Comparison of ENCODE assay signal across 17 cellular contexts in the genomic region with DNA sequence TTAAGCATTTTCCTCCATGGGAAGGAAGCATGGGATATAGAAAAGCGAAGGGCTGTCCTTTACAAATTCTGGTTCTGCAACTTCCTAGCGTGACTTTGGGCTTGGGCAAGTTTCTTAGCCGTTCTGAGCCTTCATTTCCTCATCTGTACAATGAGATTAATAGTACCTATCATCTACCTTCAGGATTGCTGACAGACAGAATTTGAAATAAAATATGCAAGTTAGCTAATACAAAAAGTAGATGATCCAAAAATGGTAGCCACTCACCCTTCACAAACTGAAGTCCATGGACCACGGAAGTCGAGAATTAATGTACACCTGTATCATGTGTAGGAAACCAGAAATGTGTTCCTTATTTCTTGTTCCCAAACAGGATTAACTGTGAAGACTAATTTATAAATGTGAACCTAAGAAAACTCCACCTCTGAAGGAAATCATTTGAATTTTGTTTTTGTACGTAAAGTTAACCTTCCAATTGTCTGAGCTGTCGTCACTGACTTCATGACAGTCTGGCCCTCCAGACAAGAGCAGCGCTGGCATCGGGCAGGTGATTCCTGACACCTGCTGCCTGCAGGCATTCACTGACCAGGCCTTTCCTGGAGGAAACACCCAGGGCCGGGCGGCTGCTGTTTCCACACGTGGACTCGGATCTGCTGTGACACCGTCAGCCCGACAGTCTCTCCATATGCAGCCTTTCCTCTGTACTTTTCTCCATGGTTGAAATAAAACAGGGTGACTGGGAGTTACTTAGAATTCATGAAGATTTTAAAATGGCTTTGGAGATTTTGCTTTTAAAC.
DNase-seq lines count a peak whose midpoint lies in the region; ATAC-seq and TF ChIP-seq lines count a peak whose summit lies in the region.
"Had no signal": no experiment of that assay in that cellular context is flagged by ENCODE, and none has a peak within 500 bp of the region (broad histone marks: within the 10 kb centered on the region; RNA-seq: fewer than 3 reads in every experiment).

No MANE protein-coding gene starts in this region.

- no peak overlapping the region for H2BK15ac ChIP-seq in mesenchymal stem cell (ENCODE audit: low read depth, poor library complexity, severe bottlenecking)

- 90% methylated on average over 9 of the region's 15 CpGs for WGBS in mesenchymal stem cell
- WGBS in aorta, 2 donors: 79 to 84% methylated on average over 15 of the region's 15 CpGs

- H2BK120ac ChIP-seq in mesenchymal stem cell (ENCODE audit: low read depth, low read length): no peak overlapping the region

- no peak overlapping the region for H3K14ac ChIP-seq in mesenchymal stem cell (ENCODE audit: low read length in 2 of 2)

- CTCF ChIA-PET in MCF 10A (lab: Yijun Ruan, JAX): no interaction called here

- no peak overlapping the region for H2AFZ ChIP-seq in mesenchymal stem cell (ENCODE audit: low read depth, low read length)

- H3K27me3 ChIP-seq in mesenchymal stem cell (ENCODE audit: control insufficient read depth in 1 of 2, insufficient read depth in 1 of 2, low read length in 2 of 2) (no peaks in the 10 kb centered on the region), aorta (ENCODE audit: control insufficient read depth in 1 of 2, insufficient read depth in 2 of 2, low read length in 1 of 2) (no peaks in the 10 kb centered on the region)

- peaks cover 32% of the 10 kb centered on the region for H3K79me1 ChIP-seq in mesenchymal stem cell (replicated peaks; ENCODE audit: low read length, poor library complexity, severe bottlenecking)

- intact Hi-C loops in natural killer cell (cut with micrococcal nuclease): no loop called here
- intact Hi-C loops in MCF 10A (cut with micrococcal nuclease): no loop called here
- intact Hi-C loops in aorta (cut with DNase I): no loop called here
- intact Hi-C loops in mucosa of descending colon (cut with DNase I, micrococcal nuclease): no loop called here

- no peaks in the 10 kb centered on the region for H3K9me3 Mint-ChIP-seq in natural killer cell treated with Interleukin-12 subunit alpha and Interleukin-12 subunit beta and Interleukin-15 and Interleukin-18, amount 100 ng/mL, for 72 hours
- H3K9me3 Mint-ChIP-seq in natural killer cell (no peaks in the 10 kb centered on the region), MCF 10A (ENCODE audit: unreplicated experiment) (no peaks in the 10 kb centered on the region)
- H3K9me3 Mint-ChIP-seq: activated CD8-positive, alpha-beta T cell treated with anti-CD3 and anti-CD28 coated beads for 36 hours; naive thymus-derived CD8-positive, alpha-beta T cell had no signal

- DNase-seq in natural killer cell treated with Interleukin-12 subunit alpha and Interleukin-12 subunit beta and Interleukin-15 and Interleukin-18, amount 100 ng/mL, for 72 hours (ENCODE audit: low spot score): peak; percentile 49
- no peak for DNase-seq in natural killer cell
- DNase-seq in MCF 10A (ENCODE audit: unreplicated experiment): no peak
- DNase-seq in mesenchymal stem cell: no peak
- DNase-seq in aorta: peak; percentile 40 to 74
- DNase-seq in GM19240 (ENCODE audit: insufficient read length, low spot score): no peak
- DNase-seq in mucosa of descending colon: no peak
- DNase-seq in MV-4-11 (lab: John Stamatoyannopoulos, UW): no peak
- DNase-seq: activated CD8-positive, alpha-beta T cell treated with anti-CD3 and anti-CD28 coated beads for 36 hours; amniotic stem cell; COR-L47; naive thymus-derived CD8-positive, alpha-beta T cell; NCI-H1417 treated with DMSO at 0.1 percent for 48 hours; NCI-H2227 treated with DMSO at 0.1 percent for 48 hours; stimulated activated CD4-positive, alpha-beta T cell treated with anti-CD3 and anti-CD28 coated beads, Interleukin-15, amount 100 ng/mL, for 24 hours had no signal

- H3K4me3 Mint-ChIP-seq in natural killer cell treated with Interleukin-12 subunit alpha and Interleukin-12 subunit beta and Interleukin-15 and Interleukin-18, amount 100 ng/mL, for 72 hours: no peak overlapping the region
- H3K4me3 Mint-ChIP-seq in natural killer cell (no peak overlapping the region), MCF 10A (ENCODE audit: unreplicated experiment) (no peak overlapping the region)
- H3K4me3 Mint-ChIP-seq: activated CD8-positive, alpha-beta T cell treated with anti-CD3 and anti-CD28 coated beads for 36 hours; naive thymus-derived CD8-positive, alpha-beta T cell had no signal

- no peak overlapping the region for H4K91ac ChIP-seq in mesenchymal stem cell (ENCODE audit: low read length)

- H3K27ac ChIP-seq in mesenchymal stem cell (ENCODE audit: low read length, poor library complexity, severe bottlenecking): no peak overlapping the region
- no peak overlapping the region for H3K27ac ChIP-seq in aorta (ENCODE audit: low read depth in 1 of 2, low read length in 2 of 2)
- H3K27ac ChIP-seq: epithelial cell of prostate, VCaP had no signal

- H3K4me1 ChIP-seq in mesenchymal stem cell (ENCODE audit: control insufficient read depth, insufficient read depth, low read depth, low read length): peaks cover 28% of the 10 kb centered on the region
- H3K4me1 ChIP-seq in aorta (ENCODE audit: control insufficient read depth in 1 of 2, insufficient read depth in 2 of 2, low read length in 2 of 2): no peaks in the 10 kb centered on the region
- no peaks in the 10 kb centered on the region for H3K4me1 ChIP-seq in mucosa of descending colon (ENCODE audit: low read depth)

- no peak overlapping the region for H2BK5ac ChIP-seq in mesenchymal stem cell (ENCODE audit: low read depth, low read length, poor library complexity, severe bottlenecking)

- peaks cover 89 to 99% of the 10 kb centered on the region in 2 experiments for H3K36me3 ChIP-seq in mesenchymal stem cell (ENCODE audit: control insufficient read depth in 1 of 2, insufficient read depth in 2 of 2, low read depth in 1 of 2, low read length in 2 of 2)
- peaks cover 6 to 13% of the 10 kb centered on the region in 2 donors for H3K36me3 ChIP-seq in aorta (ENCODE audit: control insufficient read depth in 1 of 2, insufficient read depth in 2 of 2, low read length in 1 of 2)
- peaks cover 5% of the 10 kb centered on the region for H3K36me3 ChIP-seq in mucosa of descending colon (ENCODE audit: low read depth)

- no peak overlapping the region for H2BK12ac ChIP-seq in mesenchymal stem cell (ENCODE audit: low read length in 2 of 2)

- no peaks in the 10 kb centered on the region for H3K27me3 Mint-ChIP-seq in natural killer cell treated with Interleukin-12 subunit alpha and Interleukin-12 subunit beta and Interleukin-15 and Interleukin-18, amount 100 ng/mL, for 72 hours
- no peaks in the 10 kb centered on the region for H3K27me3 Mint-ChIP-seq in natural killer cell (ENCODE audit: low read depth in 2 of 2)
- no peaks in the 10 kb centered on the region for H3K27me3 Mint-ChIP-seq in MCF 10A (ENCODE audit: insufficient read depth, unreplicated experiment)
- H3K27me3 Mint-ChIP-seq: activated CD8-positive, alpha-beta T cell treated with anti-CD3 and anti-CD28 coated beads for 36 hours; naive thymus-derived CD8-positive, alpha-beta T cell had no signal

- no peak for ATAC-seq in natural killer cell treated with Interleukin-12 subunit alpha and Interleukin-12 subunit beta and Interleukin-15 and Interleukin-18, amount 100 ng/mL, for 72 hours
- ATAC-seq in natural killer cell: no peak
- no peak for ATAC-seq in aorta (ENCODE audit: low FRiP score)
- no peak for ATAC-seq in mucosa of descending colon
- ATAC-seq: activated CD8-positive, alpha-beta T cell treated with anti-CD3 and anti-CD28 coated beads for 36 hours; naive thymus-derived CD8-positive, alpha-beta T cell had no signal

- H3K4ac ChIP-seq in mesenchymal stem cell (ENCODE audit: low read depth in 1 of 2, low read length in 2 of 2): no peak overlapping the region

- H3K4me1 Mint-ChIP-seq in natural killer cell treated with Interleukin-12 subunit alpha and Interleukin-12 subunit beta and Interleukin-15 and Interleukin-18, amount 100 ng/mL, for 72 hours (ENCODE audit: low read depth in 2 of 2): peaks cover under 1 to 9% of the 10 kb centered on the region in 2 donors
- H3K4me1 Mint-ChIP-seq in natural killer cell (peaks cover under 1 to 7% of the 10 kb centered on the region in 2 donors), MCF 10A (ENCODE audit: insufficient read depth, unreplicated experiment) (no peaks in the 10 kb centered on the region)

- H3K9me3 ChIP-seq in mesenchymal stem cell (ENCODE audit: control insufficient read depth, low read length) (no peaks in the 10 kb centered on the region), aorta (ENCODE audit: control insufficient read depth, low read length) (no peaks in the 10 kb centered on the region), mucosa of descending colon (no peaks in the 10 kb centered on the region)

- TF ChIP-seq CTCF in natural killer cell (IDR thresholded peaks at IDR 0.05) (no peak), MCF 10A (IDR thresholded peaks at IDR 0.05; ENCODE audit: unreplicated experiment) (no peak), mucosa of descending colon (IDR thresholded peaks at IDR 0.05) (no peak)

- no peak overlapping the region for H3K18ac ChIP-seq in mesenchymal stem cell (ENCODE audit: low read depth in 1 of 2, low read length in 2 of 2)

- H3K4me2 ChIP-seq in mesenchymal stem cell (ENCODE audit: low read length, poor library complexity, severe bottlenecking): no peak overlapping the region

- H3K9ac ChIP-seq in mesenchymal stem cell (ENCODE audit: low read length): peak overlapping the region; percentile 12

- H4K8ac ChIP-seq in mesenchymal stem cell (ENCODE audit: low read length): no peak overlapping the region

- no peaks in the 10 kb centered on the region for H3K36me3 Mint-ChIP-seq in natural killer cell treated with Interleukin-12 subunit alpha and Interleukin-12 subunit beta and Interleukin-15 and Interleukin-18, amount 100 ng/mL, for 72 hours
- no peaks in the 10 kb centered on the region for H3K36me3 Mint-ChIP-seq in natural killer cell
- peaks cover 92% of the 10 kb centered on the region for H3K36me3 Mint-ChIP-seq in MCF 10A (ENCODE audit: insufficient read depth, unreplicated experiment)

- POLR2A ChIA-PET in MCF 10A (lab: Yijun Ruan, JAX): interaction anchor here (0.6 to 0.7 kb wide), 2 partner anchors 10 to 79 kb away, joined by 3 read pairs; no protein-coding TSS in a partner anchor

- no peak overlapping the region for H2AK5ac ChIP-seq in mesenchymal stem cell (ENCODE audit: low read length, severe bottlenecking)

- H3K23ac ChIP-seq in mesenchymal stem cell (ENCODE audit: low read length in 2 of 2): no peak overlapping the region

- H3K27ac Mint-ChIP-seq in natural killer cell treated with Interleukin-12 subunit alpha and Interleukin-12 subunit beta and Interleukin-15 and Interleukin-18, amount 100 ng/mL, for 72 hours: no peak overlapping the region
- H3K27ac Mint-ChIP-seq in natural killer cell (no peak overlapping the region), MCF 10A (ENCODE audit: low read depth, unreplicated experiment) (peak overlapping the region; percentile 42)
- H3K27ac Mint-ChIP-seq: activated CD8-positive, alpha-beta T cell treated with anti-CD3 and anti-CD28 coated beads for 36 hours had no signal

- TSS peak; percentile 10 for BruUV-seq in MCF 10A (replicated peaks; lab: Mats Ljungman, UMichigan)

- H3K4me3 ChIP-seq in mesenchymal stem cell (ENCODE audit: insufficient read depth in 1 of 2, low read depth in 1 of 2, low read length in 2 of 2) (no peak overlapping the region), aorta (ENCODE audit: low read length in 2 of 2) (no peak overlapping the region), mucosa of descending colon (no peak overlapping the region)

Comparison
In these comparisons a context has a peak if more than half of its experiments do, and no peak if none do; other contexts are left out.
1. DNase-seq: peak in natural killer cell treated with Interleukin-12 subunit alpha and Interleukin-12 subunit beta and Interleukin-15 and Interleukin-18, amount 100 ng/mL, for 72 hours (single experiment) and aorta (2 of 2); none in natural killer cell (single experiment), MCF 10A (single experiment), mesenchymal stem cell (single experiment), GM19240 (single experiment), mucosa of descending colon (0 of 3) and MV-4-11 (single experiment).